In genomic region chr5:133336121-133336968, GRCh38 we compare ENCODE assay signal across 21 cellular contexts.
DNase-seq lines count a peak whose midpoint lies in the region; ATAC-seq and TF ChIP-seq lines count a peak whose summit lies in the region.
"Had no signal": no experiment of that assay in that cellular context is flagged by ENCODE, and none has a peak within 500 bp of the region (broad histone marks: within the 10 kb centered on the region; RNA-seq: fewer than 3 reads in every experiment).

No MANE protein-coding gene starts in this region.

- H3K9me3 Mint-ChIP-seq in activated CD4-positive, alpha-beta T cell treated with anti-CD3 and anti-CD28 coated beads, Interleukin-2, amount 10 ng/mL, durations not matched to agents 24 days and 14 days = no peaks in the 10 kb centered on the region
- no peaks in the 10 kb centered on the region for H3K9me3 Mint-ChIP-seq in stimulated activated naive B cell treated with anti-CD40 and anti-IgM and Interleukin-4, amounts not matched to agents 10 μg/mL and 1 μg/mL and 100 μg/mL, for 72 hours
- H3K9me3 Mint-ChIP-seq: activated T-helper 17 cell treated with anti-CD3 and anti-CD28 coated beads, Interleukin-2, amount 50 U/mL, for 72 hours; type B pancreatic cell; WTC11 had no signal

- no peak overlapping the region for H3K4me3 ChIP-seq in RWPE2 (ENCODE audit: severe bottlenecking)
- H3K4me3 ChIP-seq in ascending aorta = no peak overlapping the region
- H3K4me3 ChIP-seq: body of pancreas, colonic mucosa, SK-N-MC had no signal

- H3K36me3 Mint-ChIP-seq in activated CD4-positive, alpha-beta T cell treated with anti-CD3 and anti-CD28 coated beads, Interleukin-2, amount 10 ng/mL, durations not matched to agents 24 days and 14 days (ENCODE audit: low read depth) = no peaks in the 10 kb centered on the region
- no peaks in the 10 kb centered on the region for H3K36me3 Mint-ChIP-seq in stimulated activated naive B cell treated with anti-CD40 and anti-IgM and Interleukin-4, amounts not matched to agents 10 μg/mL and 1 μg/mL and 100 μg/mL, for 72 hours
- H3K36me3 Mint-ChIP-seq: activated naive CD8-positive, alpha-beta T cell; WTC11 had no signal

- H3K4me3 Mint-ChIP-seq in activated CD4-positive, alpha-beta T cell treated with anti-CD3 and anti-CD28 coated beads, Interleukin-2, amount 10 ng/mL, durations not matched to agents 24 days and 14 days = no peak overlapping the region
- no peak overlapping the region for H3K4me3 Mint-ChIP-seq in stimulated activated naive B cell treated with anti-CD40 and anti-IgM and Interleukin-4, amounts not matched to agents 10 μg/mL and 1 μg/mL and 100 μg/mL, for 72 hours
- H3K4me3 Mint-ChIP-seq: activated naive CD8-positive, alpha-beta T cell; activated T-helper 17 cell treated with anti-CD3 and anti-CD28 coated beads, Interleukin-2, amount 50 U/mL, for 72 hours; type B pancreatic cell; WTC11 had no signal

- H3K9me3 ChIP-seq in RWPE2 (ENCODE audit: severe bottlenecking) (no peaks in the 10 kb centered on the region), ascending aorta (no peaks in the 10 kb centered on the region)
- H3K9me3 ChIP-seq: body of pancreas, colonic mucosa had no signal

- H3K27ac ChIP-seq in RWPE2 (ENCODE audit: poor library complexity, severe bottlenecking) (no peak overlapping the region), foreskin keratinocyte (no peak overlapping the region), ascending aorta (no peak overlapping the region)
- H3K27ac ChIP-seq: body of pancreas, colonic mucosa, SK-N-MC had no signal

- no peak for DNase-seq in activated CD4-positive, alpha-beta T cell treated with anti-CD3 and anti-CD28 coated beads, Interleukin-2, amount 10 ng/mL, durations not matched to agents 24 days and 14 days
- DNase-seq in activated CD4-positive, alpha-beta T cell treated with anti-CD3 and anti-CD28 coated beads for 4 hours = no peak
- DNase-seq in RWPE2 (ENCODE audit: low spot score) (no peak), foreskin melanocyte (peak; percentile 61), foreskin keratinocyte (no peak), cerebellar cortex (ENCODE audit: low spot score) (no peak), ascending aorta (ENCODE audit: low spot score in 2 of 2) (no peak)
- DNase-seq in stimulated activated naive B cell treated with anti-CD40 and anti-IgM and Interleukin-4, amounts not matched to agents 10 μg/mL and 1 μg/mL and 100 μg/mL, for 72 hours = no peak
- DNase-seq: body of pancreas; colonic mucosa; IMR-90; NCI-H1436 treated with DMSO at 0.1 percent for 48 hours; NCI-H510A treated with DMSO at 0.1 percent for 48 hours; occipital lobe; RPMI8226; stimulated activated CD4-positive, alpha-beta T cell treated with anti-CD3 and anti-CD28 coated beads, Interleukin-4, amount 100 ng/mL, for 24 hours had no signal

- H3K27me3 Mint-ChIP-seq in activated CD4-positive, alpha-beta T cell treated with anti-CD3 and anti-CD28 coated beads, Interleukin-2, amount 10 ng/mL, durations not matched to agents 24 days and 14 days = no peaks in the 10 kb centered on the region
- H3K27me3 Mint-ChIP-seq in stimulated activated naive B cell treated with anti-CD40 and anti-IgM and Interleukin-4, amounts not matched to agents 10 μg/mL and 1 μg/mL and 100 μg/mL, for 72 hours = peaks cover 0 to 7% of the 10 kb centered on the region in 2 donors
- H3K27me3 Mint-ChIP-seq: activated naive CD8-positive, alpha-beta T cell; activated T-helper 17 cell treated with anti-CD3 and anti-CD28 coated beads, Interleukin-2, amount 50 U/mL, for 72 hours; type B pancreatic cell had no signal

- H3K27me3 ChIP-seq in RWPE2 (ENCODE audit: insufficient read depth, poor library complexity, severe bottlenecking) = no peaks in the 10 kb centered on the region
- no peaks in the 10 kb centered on the region for H3K27me3 ChIP-seq in foreskin keratinocyte
- no peaks in the 10 kb centered on the region for H3K27me3 ChIP-seq in ascending aorta
- H3K27me3 ChIP-seq: body of pancreas, colonic mucosa had no signal

- TF ChIP-seq CTCF in RWPE2 (IDR thresholded peaks at IDR 0.05; ENCODE audit: poor library complexity, severe bottlenecking) = no peak
- no peak for TF ChIP-seq CTCF in foreskin keratinocyte (conservative IDR thresholded peaks at IDR 0.05)
- no peak for TF ChIP-seq CTCF in ascending aorta (IDR thresholded peaks at IDR 0.05)

- ATAC-seq in RWPE2 (ENCODE audit: low read depth) = peak; percentile 29; the same call in 2 of the 3 replicates
- peak; percentile 22 to 38 for ATAC-seq in stimulated activated naive B cell treated with anti-CD40 and anti-IgM and Interleukin-4, amounts not matched to agents 10 μg/mL and 1 μg/mL and 100 μg/mL, for 72 hours (replicated peaks)
- ATAC-seq in foreskin keratinocyte = no peak
- ATAC-seq: activated T-helper 17 cell treated with anti-CD3 and anti-CD28 coated beads, Interleukin-2, amount 50 U/mL, for 72 hours; body of pancreas; WTC11 had no signal

- no peaks in the 10 kb centered on the region for H3K4me1 ChIP-seq in RWPE2 (ENCODE audit: insufficient read depth, poor library complexity, severe bottlenecking)
- no peaks in the 10 kb centered on the region for H3K4me1 ChIP-seq in foreskin keratinocyte
- no peaks in the 10 kb centered on the region for H3K4me1 ChIP-seq in ascending aorta
- H3K4me1 ChIP-seq: body of pancreas, colonic mucosa had no signal

- H3K36me3 ChIP-seq in RWPE2 (ENCODE audit: low read depth) = no peaks in the 10 kb centered on the region
- H3K36me3 ChIP-seq in ascending aorta = no peaks in the 10 kb centered on the region
- H3K36me3 ChIP-seq: colonic mucosa had no signal

- H3K27ac Mint-ChIP-seq in activated CD4-positive, alpha-beta T cell treated with anti-CD3 and anti-CD28 coated beads, Interleukin-2, amount 10 ng/mL, durations not matched to agents 24 days and 14 days = peak overlapping the region; percentile 26
- H3K27ac Mint-ChIP-seq in stimulated activated naive B cell treated with anti-CD40 and anti-IgM and Interleukin-4, amounts not matched to agents 10 μg/mL and 1 μg/mL and 100 μg/mL, for 72 hours = no peak overlapping the region
- H3K27ac Mint-ChIP-seq: activated naive CD8-positive, alpha-beta T cell; activated T-helper 17 cell treated with anti-CD3 and anti-CD28 coated beads, Interleukin-2, amount 50 U/mL, for 72 hours; type B pancreatic cell; WTC11 had no signal

- peaks cover 16% of the 10 kb centered on the region for H3K4me1 Mint-ChIP-seq in activated CD4-positive, alpha-beta T cell treated with anti-CD3 and anti-CD28 coated beads, Interleukin-2, amount 10 ng/mL, durations not matched to agents 24 days and 14 days
- H3K4me1 Mint-ChIP-seq in stimulated activated naive B cell treated with anti-CD40 and anti-IgM and Interleukin-4, amounts not matched to agents 10 μg/mL and 1 μg/mL and 100 μg/mL, for 72 hours = peaks cover 12% of the 10 kb centered on the region in 2 donors

- intact Hi-C loops in activated CD4-positive, alpha-beta T cell treated with anti-CD3 and anti-CD28 coated beads, Interleukin-2, amount 10 ng/mL, durations not matched to agents 24 days and 14 days (cut with micrococcal nuclease) = no loop called here
- intact Hi-C loops in ascending aorta (cut with DNase I) = no loop called here
